9 cellular contexts compared by ENCODE assay signal in the genomic region with DNA sequence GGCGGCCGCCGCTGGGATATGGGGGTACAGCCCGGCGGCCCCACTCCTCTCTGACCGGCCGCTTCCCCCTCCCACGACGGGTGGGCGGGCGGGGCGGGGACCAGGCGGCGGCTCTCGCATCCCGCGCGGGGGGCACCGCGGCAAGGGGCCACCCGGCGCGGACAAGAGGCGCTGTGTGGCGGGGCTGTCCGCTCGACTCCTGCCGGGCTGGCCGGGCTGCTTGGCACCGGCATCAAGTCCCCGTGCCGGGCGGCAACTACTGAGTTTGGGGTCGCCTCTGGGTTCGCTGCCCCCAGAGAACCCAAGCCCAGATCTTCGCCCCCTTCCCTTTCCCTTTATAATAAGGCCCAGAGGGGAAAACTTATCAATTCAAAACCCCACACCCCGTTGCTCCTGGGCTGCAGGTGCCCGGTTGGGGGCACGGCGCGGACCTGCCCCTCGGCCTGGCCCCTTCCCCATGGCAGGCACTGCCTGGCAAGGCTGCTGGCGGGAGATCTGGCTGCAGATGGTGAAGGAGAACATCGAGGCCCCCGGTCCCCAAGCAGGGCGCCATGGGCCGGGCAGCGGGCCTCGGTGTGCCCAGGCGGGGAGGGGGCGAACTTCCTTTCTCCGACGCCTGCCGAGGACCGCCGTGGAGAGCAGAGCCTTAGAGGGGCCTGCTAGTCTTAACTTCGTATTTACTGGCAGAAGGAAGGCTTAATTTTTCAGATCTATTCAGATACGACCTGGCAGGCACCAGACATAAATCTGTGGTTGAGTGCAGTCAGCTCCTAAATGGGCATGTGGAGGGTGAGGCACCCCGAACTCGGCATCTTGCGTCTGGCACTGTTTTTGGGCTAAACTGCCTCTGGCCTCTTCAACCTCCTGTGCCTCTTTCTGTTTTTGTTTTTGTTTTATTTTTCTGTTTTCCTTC. TPM values are rescaled to one million over a fixed set of nuclear protein-coding genes. Genes with fewer than 3 reads are reported as not detected.
DNase-seq lines count a peak whose midpoint lies in the region; ATAC-seq lines count a peak whose summit lies in the region.
"Had no signal": no experiment of that assay in that cellular context is flagged by ENCODE, and none has a peak within 500 bp of the region (broad histone marks: within the 10 kb centered on the region; RNA-seq: fewer than 3 reads in every experiment).

No MANE protein-coding gene starts in this region.

- H3K4me3 Mint-ChIP-seq in activated CD4-positive, alpha-beta memory T cell treated with anti-CD3 and anti-CD28 coated beads for 36 hours, result peak overlapping the region; percentile 70
- H3K4me3 Mint-ChIP-seq in activated CD4-positive, alpha-beta memory T cell treated with anti-CD3 and anti-CD28 coated beads, Interleukin-2, amount 10 ng/mL, durations not matched to agents 7 days and 5 days, result no peak overlapping the region
- H3K4me3 Mint-ChIP-seq in activated naive CD8-positive, alpha-beta T cell treated with anti-CD3 and anti-CD28 coated beads, Interleukin-2, amount 10 ng/mL, durations not matched to agents 7 days and 5 days, result peak overlapping the region; percentile 87

- no peaks in the 10 kb centered on the region for H3K27me3 Mint-ChIP-seq in activated CD4-positive, alpha-beta memory T cell treated with anti-CD3 and anti-CD28 coated beads for 36 hours
- H3K27me3 Mint-ChIP-seq in activated CD4-positive, alpha-beta memory T cell treated with anti-CD3 and anti-CD28 coated beads, Interleukin-2, amount 10 ng/mL, durations not matched to agents 7 days and 5 days, result peaks cover 27% of the 10 kb centered on the region
- no peaks in the 10 kb centered on the region for H3K27me3 Mint-ChIP-seq in activated naive CD8-positive, alpha-beta T cell treated with anti-CD3 and anti-CD28 coated beads, Interleukin-2, amount 10 ng/mL, durations not matched to agents 7 days and 5 days

- H3K4me1 ChIP-seq in iPS-20b (ENCODE audit: insufficient read depth, low read length) (no peaks in the 10 kb centered on the region), thymus (ENCODE audit: control insufficient read depth, insufficient read depth, low read length) (peaks cover 21% of the 10 kb centered on the region)

- H3K4me3 ChIP-seq in iPS-20b (ENCODE audit: low read length) (peak overlapping the region; percentile 65; the same call in 1 of the 2 replicates), thymus (ENCODE audit: low read length) (peak overlapping the region; percentile 72)

- 15% methylated on average over 61 of the region's 61 CpGs for WGBS in thymus

- H3K27me3 ChIP-seq in iPS-20b (ENCODE audit: insufficient read depth, low read length) (peaks cover 39% of the 10 kb centered on the region), thymus (ENCODE audit: control insufficient read depth, insufficient read depth) (peaks cover 14% of the 10 kb centered on the region)

- peaks cover 43% of the 10 kb centered on the region for H3K4me1 Mint-ChIP-seq in activated CD4-positive, alpha-beta memory T cell treated with anti-CD3 and anti-CD28 coated beads for 36 hours (ENCODE audit: low read depth)
- H3K4me1 Mint-ChIP-seq in activated CD4-positive, alpha-beta memory T cell treated with anti-CD3 and anti-CD28 coated beads, Interleukin-2, amount 10 ng/mL, durations not matched to agents 7 days and 5 days, result peaks cover 18% of the 10 kb centered on the region
- H3K4me1 Mint-ChIP-seq in activated naive CD8-positive, alpha-beta T cell treated with anti-CD3 and anti-CD28 coated beads, Interleukin-2, amount 10 ng/mL, durations not matched to agents 7 days and 5 days, result peaks cover 38% of the 10 kb centered on the region

- POLR2A ChIA-PET in activated CD4-positive, alpha-beta memory T cell treated with anti-CD3 and anti-CD28 coated beads for 36 hours (lab: Charles Lee), result no interaction called here
- POLR2A ChIA-PET in activated CD4-positive, alpha-beta memory T cell treated with anti-CD3 and anti-CD28 coated beads, Interleukin-2, amount 10 ng/mL, durations not matched to agents 7 days and 5 days (lab: Charles Lee), result no interaction called here
- POLR2A ChIA-PET in activated naive CD8-positive, alpha-beta T cell treated with anti-CD3 and anti-CD28 coated beads, Interleukin-2, amount 10 ng/mL, durations not matched to agents 7 days and 5 days (lab: Charles Lee), result interaction anchor here (0.9 to 1.6 kb wide), 2 partner anchors 33 to 51 kb away, joined by 3 to 6 read pairs; no protein-coding TSS in a partner anchor

- intact Hi-C loops in activated CD4-positive, alpha-beta memory T cell treated with anti-CD3 and anti-CD28 coated beads for 36 hours (cut with micrococcal nuclease), result loop anchor here (5.0 kb wide), 1 partner anchor 206 kb away; no protein-coding TSS in a partner anchor

- 0 out of 2 replicates have a peak overlapping the region, but pooled peaks have one; percentile 45 for H3K9ac ChIP-seq in iPS-20b (ENCODE audit: low read depth, low read length)

- H3K9me3 Mint-ChIP-seq in activated CD4-positive, alpha-beta memory T cell treated with anti-CD3 and anti-CD28 coated beads for 36 hours, result no peaks in the 10 kb centered on the region
- H3K9me3 Mint-ChIP-seq in activated CD4-positive, alpha-beta memory T cell treated with anti-CD3 and anti-CD28 coated beads, Interleukin-2, amount 10 ng/mL, durations not matched to agents 7 days and 5 days, result no peaks in the 10 kb centered on the region
- H3K9me3 Mint-ChIP-seq in activated naive CD8-positive, alpha-beta T cell treated with anti-CD3 and anti-CD28 coated beads, Interleukin-2, amount 10 ng/mL, durations not matched to agents 7 days and 5 days, result no peaks in the 10 kb centered on the region

- H3K9me3 ChIP-seq in iPS-20b (ENCODE audit: insufficient read depth, low read depth, low read length), result no peaks in the 10 kb centered on the region
- H3K9me3 ChIP-seq in thymus (ENCODE audit: control insufficient read depth), result no peaks in the 10 kb centered on the region

- H3K36me3 ChIP-seq in iPS-20b (ENCODE audit: insufficient read depth, low read depth, low read length) (no peaks in the 10 kb centered on the region), thymus (ENCODE audit: control insufficient read depth, insufficient read depth) (no peaks in the 10 kb centered on the region)

- no peaks in the 10 kb centered on the region for H3K36me3 Mint-ChIP-seq in activated CD4-positive, alpha-beta memory T cell treated with anti-CD3 and anti-CD28 coated beads for 36 hours
- no peaks in the 10 kb centered on the region for H3K36me3 Mint-ChIP-seq in activated CD4-positive, alpha-beta memory T cell treated with anti-CD3 and anti-CD28 coated beads, Interleukin-2, amount 10 ng/mL, durations not matched to agents 7 days and 5 days (ENCODE audit: low read depth)
- H3K36me3 Mint-ChIP-seq in activated naive CD8-positive, alpha-beta T cell treated with anti-CD3 and anti-CD28 coated beads, Interleukin-2, amount 10 ng/mL, durations not matched to agents 7 days and 5 days, result peaks cover 1% of the 10 kb centered on the region

- DNase-seq in activated CD4-positive, alpha-beta memory T cell treated with anti-CD3 and anti-CD28 coated beads for 36 hours, result no peak
- DNase-seq in activated CD4-positive, alpha-beta memory T cell treated with anti-CD3 and anti-CD28 coated beads, Interleukin-2, amount 10 ng/mL, durations not matched to agents 7 days and 5 days, result no peak
- peak; percentile 59 for DNase-seq in activated naive CD8-positive, alpha-beta T cell treated with anti-CD3 and anti-CD28 coated beads, Interleukin-2, amount 10 ng/mL, durations not matched to agents 7 days and 5 days
- DNase-seq in NCI-H1048 (lab: John Stamatoyannopoulos, UW) (no peak), activated gamma-delta T cell (lab: John Stamatoyannopoulos, UW) (no peak)
- no peak for DNase-seq in stimulated activated CD4-positive, alpha-beta T cell treated with anti-CD3 and anti-CD28 coated beads, Interleukin-12 subunit alpha, Interleukin-12 subunit beta, amount 100 ng/mL, for 4 hours

- H3K27ac ChIP-seq in iPS-20b (ENCODE audit: low read length) (no peak overlapping the region), thymus (ENCODE audit: low read depth) (no peak overlapping the region)

- no peak overlapping the region for H3K27ac Mint-ChIP-seq in activated CD4-positive, alpha-beta memory T cell treated with anti-CD3 and anti-CD28 coated beads for 36 hours
- H3K27ac Mint-ChIP-seq in activated CD4-positive, alpha-beta memory T cell treated with anti-CD3 and anti-CD28 coated beads, Interleukin-2, amount 10 ng/mL, durations not matched to agents 7 days and 5 days, result no peak overlapping the region
- peak overlapping the region; percentile 85 for H3K27ac Mint-ChIP-seq in activated naive CD8-positive, alpha-beta T cell treated with anti-CD3 and anti-CD28 coated beads, Interleukin-2, amount 10 ng/mL, durations not matched to agents 7 days and 5 days

- CTCF ChIA-PET in activated CD4-positive, alpha-beta memory T cell treated with anti-CD3 and anti-CD28 coated beads for 36 hours (lab: Charles Lee), result no interaction called here
- CTCF ChIA-PET in activated CD4-positive, alpha-beta memory T cell treated with anti-CD3 and anti-CD28 coated beads, Interleukin-2, amount 10 ng/mL, durations not matched to agents 7 days and 5 days (lab: Charles Lee), result no interaction called here

- ATAC-seq in activated naive CD8-positive, alpha-beta T cell treated with anti-CD3 and anti-CD28 coated beads, Interleukin-2, amount 10 ng/mL, durations not matched to agents 7 days and 5 days (ENCODE audit: low read depth), result no peak

RNA-seq across cellular contexts. Expression of gene APBA2, which starts 0.9 kb away (rescaled TPM):
- 1 to 10 TPM; 6.4 to 8.9 TPM for total RNA-seq in activated CD4-positive, alpha-beta memory T cell treated with anti-CD3 and anti-CD28 coated beads for 36 hours
- total RNA-seq in activated CD4-positive, alpha-beta memory T cell treated with anti-CD3 and anti-CD28 coated beads, Interleukin-2, amount 10 ng/mL, durations not matched to agents 7 days and 5 days, result under 1 TPM; 0.81 to 0.93 TPM
- total RNA-seq in activated naive CD8-positive, alpha-beta T cell treated with anti-CD3 and anti-CD28 coated beads, Interleukin-2, amount 10 ng/mL, durations not matched to agents 7 days and 5 days, result 10 to 100 TPM; 65.1 to 66.0 TPM
- polyA plus RNA-seq in thymus, result 15.3 TPM

RNA-seq across cellular contexts. Expression of gene GOLGA6L7, which starts 38.2 kb away (rescaled TPM):
- total RNA-seq in activated CD4-positive, alpha-beta memory T cell treated with anti-CD3 and anti-CD28 coated beads for 36 hours, result not detected
- total RNA-seq in activated CD4-positive, alpha-beta memory T cell treated with anti-CD3 and anti-CD28 coated beads, Interleukin-2, amount 10 ng/mL, durations not matched to agents 7 days and 5 days, result not detected
- total RNA-seq in activated naive CD8-positive, alpha-beta T cell treated with anti-CD3 and anti-CD28 coated beads, Interleukin-2, amount 10 ng/mL, durations not matched to agents 7 days and 5 days, result not detected
- polyA plus RNA-seq in thymus, result 0.05 TPM
- total RNA-seq: RPMI7951 had no signal

Comparison
In these comparisons a context has a peak if more than half of its experiments do, and no peak if none do; other contexts are left out.
1. RNA of gene APBA2, which starts 0.9 kb away (total RNA-seq): 65.1 to 66.0 TPM in activated naive CD8-positive, alpha-beta T cell treated with anti-CD3 and anti-CD28 coated beads, Interleukin-2, amount 10 ng/mL, durations not matched to agents 7 days and 5 days; 6.4 to 8.9 TPM in activated CD4-positive, alpha-beta memory T cell treated with anti-CD3 and anti-CD28 coated beads for 36 hours and 0.81 to 0.93 TPM in activated CD4-positive, alpha-beta memory T cell treated with anti-CD3 and anti-CD28 coated beads, Interleukin-2, amount 10 ng/mL, durations not matched to agents 7 days and 5 days; every median in the first group is over 4 times any median in the second.